27 cellular contexts compared by ENCODE assay signal in genomic region chr5:73395274-73395673, GRCh38. TPM values are rescaled to one million over a fixed set of nuclear protein-coding genes. Genes with fewer than 3 reads are reported as not detected.
"Had no signal": no experiment of that assay in that cellular context is flagged by ENCODE, and none has a peak within 500 bp of the region (broad histone marks: within the 10 kb centered on the region; RNA-seq: fewer than 3 reads in every experiment).

No MANE protein-coding gene starts in this region.

- H3K27me3 ChIP-seq: right lobe of liver, testis, uterus had no signal

- H3K36me3 Mint-ChIP-seq: activated naive CD4-positive, alpha-beta T cell treated with anti-CD3 and anti-CD28 coated beads, Interleukin-2, amount 50 U/mL, for 72 hours; mesothelial cell of epicardium; naive B cell had no signal

- H3K36me3 ChIP-seq: breast epithelium, gastroesophageal sphincter, neutrophil, right lobe of liver, uterus had no signal

- H3K9me3 Mint-ChIP-seq: activated naive CD4-positive, alpha-beta T cell treated with anti-CD3 and anti-CD28 coated beads, Interleukin-2, amount 50 U/mL, for 72 hours; activated T-cell treated with anti-CD3 and anti-CD28 coated beads, Interleukin-2, amount 50 U/mL, for 72 hours; central memory CD8-positive, alpha-beta T cell; mesothelial cell of epicardium; naive B cell; nephron progenitor cell had no signal

- H3K4me3 ChIP-seq: breast epithelium, gastroesophageal sphincter, right lobe of liver, testis, uterus had no signal

- DNase-seq: activated CD4-positive, alpha-beta T cell treated with anti-CD3 and anti-CD28 coated beads for 36 hours; activated CD4-positive, CD25-positive, alpha-beta regulatory T cell; activated naive CD4-positive, alpha-beta T cell; activated T-cell treated with anti-CD3 and anti-CD28 coated beads for 4 hours; activated T-cell treated with anti-CD3 and anti-CD28 coated beads, Interleukin-2, amount 50 U/mL, for 72 hours; aorta; effector CD8-positive, alpha-beta T cell; head of caudate nucleus; hippocampal formation; left colon; mammary epithelial cell; naive B cell; nephron progenitor cell; right lobe of liver; stimulated activated CD4-positive, alpha-beta T cell treated with anti-CD3 and anti-CD28 coated beads, Interleukin-2, amount 100 ng/mL, for 48 hours; stimulated activated naive CD4-positive, alpha-beta T cell treated with Interleukin-2 at 50 U/mL for 16 hours; testis; trophoblast cell; uterus had no signal

- H3K9me3 ChIP-seq: breast epithelium, gastroesophageal sphincter, neutrophil, right lobe of liver, testis, uterus had no signal

- H3K27ac ChIP-seq: breast epithelium, epithelial cell of prostate, gastroesophageal sphincter, neutrophil, right lobe of liver, testis, uterus had no signal

- H3K27ac Mint-ChIP-seq: activated CD4-positive, alpha-beta T cell treated with anti-CD3 and anti-CD28 coated beads for 36 hours; activated naive CD4-positive, alpha-beta T cell treated with anti-CD3 and anti-CD28 coated beads, Interleukin-2, amount 50 U/mL, for 72 hours; activated T-cell treated with anti-CD3 and anti-CD28 coated beads, Interleukin-2, amount 50 U/mL, for 72 hours; mesothelial cell of epicardium; naive B cell; nephron progenitor cell had no signal

- H3K4me3 Mint-ChIP-seq: activated CD4-positive, alpha-beta T cell treated with anti-CD3 and anti-CD28 coated beads for 36 hours; activated T-cell treated with anti-CD3 and anti-CD28 coated beads, Interleukin-2, amount 50 U/mL, for 72 hours; central memory CD8-positive, alpha-beta T cell; mesothelial cell of epicardium; naive B cell; nephron progenitor cell had no signal

- H3K4me1 Mint-ChIP-seq: central memory CD8-positive, alpha-beta T cell; mesothelial cell of epicardium; naive B cell had no signal

- H3K4me1 ChIP-seq: breast epithelium, gastroesophageal sphincter, right lobe of liver, uterus had no signal

RNA-seq across cellular contexts. Expression of gene FOXD1, which starts 53.3 kb away (rescaled TPM):
- total RNA-seq: liver, right lobe of liver had no signal
- polyA plus RNA-seq: liver had no signal
